In the genomic region with DNA sequence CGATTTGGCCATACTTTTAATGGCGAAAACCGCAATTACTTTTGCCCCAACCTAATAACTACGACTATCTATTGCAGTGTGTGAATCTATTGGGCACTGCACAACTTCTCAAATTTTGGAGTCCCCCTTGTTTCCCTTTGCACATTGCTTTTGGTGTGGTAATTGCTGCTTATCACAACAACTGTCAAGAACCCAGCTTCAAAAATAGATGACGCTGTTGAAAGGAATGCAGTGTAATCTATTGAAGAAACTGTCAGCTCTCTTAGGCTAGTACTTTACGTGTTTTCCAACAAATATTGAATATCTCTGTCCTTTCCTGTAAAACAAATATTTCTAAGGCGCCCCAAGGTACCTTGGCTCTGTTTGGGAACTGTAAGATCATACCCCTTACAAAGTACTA, we compare ENCODE assay signal across 15 cellular contexts.
DNase-seq lines count a peak whose midpoint lies in the region; ATAC-seq and TF ChIP-seq lines count a peak whose summit lies in the region.
"Had no signal": no experiment of that assay in that cellular context is flagged by ENCODE, and none has a peak within 500 bp of the region (broad histone marks: within the 10 kb centered on the region; RNA-seq: fewer than 3 reads in every experiment).

No MANE protein-coding gene starts in this region.

- H3K9me3 ChIP-seq in RWPE2 (ENCODE audit: severe bottlenecking): no peaks in the 10 kb centered on the region
- H3K9me3 ChIP-seq: uterus had no signal

- H3K9me3 Mint-ChIP-seq in nephron: peaks cover 8% of the 10 kb centered on the region
- H3K9me3 Mint-ChIP-seq in stimulated activated memory B cell treated with anti-CD40 and anti-IgM and Interleukin-4, amounts not matched to agents 10 μg/mL and 1 μg/mL and 100 μg/mL, for 72 hours: no peaks in the 10 kb centered on the region
- H3K9me3 Mint-ChIP-seq: endodermal cell, GM23338 had no signal

- intact Hi-C loops in sciatic nerve (cut with DNase I): no loop called here

- peaks cover 5% of the 10 kb centered on the region for H3K27me3 ChIP-seq in RWPE2 (ENCODE audit: insufficient read depth, poor library complexity, severe bottlenecking)
- H3K27me3 ChIP-seq: uterus had no signal

- ATAC-seq in RWPE2 (ENCODE audit: low read depth) (peak; percentile 55; the same call in 2 of the 3 replicates), sciatic nerve (no peak)
- ATAC-seq in stimulated activated memory B cell treated with anti-CD40 and anti-IgM and Interleukin-4, amounts not matched to agents 10 μg/mL and 1 μg/mL and 100 μg/mL, for 72 hours: no peak
- ATAC-seq: GM23338 had no signal

- H3K4me3 Mint-ChIP-seq in nephron: no peak overlapping the region
- no peak overlapping the region for H3K4me3 Mint-ChIP-seq in stimulated activated memory B cell treated with anti-CD40 and anti-IgM and Interleukin-4, amounts not matched to agents 10 μg/mL and 1 μg/mL and 100 μg/mL, for 72 hours
- H3K4me3 Mint-ChIP-seq: CD8-positive, alpha-beta memory T cell; endodermal cell; GM23338 had no signal

- H3K27ac Mint-ChIP-seq in nephron: peak overlapping the region; percentile 29 to 38 (median 30)
- H3K27ac Mint-ChIP-seq in stimulated activated memory B cell treated with anti-CD40 and anti-IgM and Interleukin-4, amounts not matched to agents 10 μg/mL and 1 μg/mL and 100 μg/mL, for 72 hours: no peak overlapping the region
- H3K27ac Mint-ChIP-seq: CD8-positive, alpha-beta memory T cell; endodermal cell had no signal

- no peak for TF ChIP-seq CTCF in RWPE2 (IDR thresholded peaks at IDR 0.05; ENCODE audit: poor library complexity, severe bottlenecking)
- no peak for TF ChIP-seq CTCF in fibroblast of pulmonary artery (IDR thresholded peaks at IDR 0.05; ENCODE audit: low read length, missing control alignments)
- no peak for TF ChIP-seq CTCF in nephron (IDR thresholded peaks at IDR 0.05; ENCODE audit: unreplicated experiment in 3 of 3)

- no peaks in the 10 kb centered on the region for H3K4me1 ChIP-seq in RWPE2 (ENCODE audit: insufficient read depth, poor library complexity, severe bottlenecking)
- H3K4me1 ChIP-seq: uterus had no signal

- no peaks in the 10 kb centered on the region for H3K27me3 Mint-ChIP-seq in nephron (ENCODE audit: low read depth)
- peaks cover 14% of the 10 kb centered on the region for H3K27me3 Mint-ChIP-seq in stimulated activated memory B cell treated with anti-CD40 and anti-IgM and Interleukin-4, amounts not matched to agents 10 μg/mL and 1 μg/mL and 100 μg/mL, for 72 hours
- H3K27me3 Mint-ChIP-seq: CD8-positive, alpha-beta memory T cell had no signal

- no peak overlapping the region for H3K27ac ChIP-seq in RWPE2 (ENCODE audit: poor library complexity, severe bottlenecking)
- H3K27ac ChIP-seq: skin epidermis, uterus had no signal

- H3K4me1 Mint-ChIP-seq in nephron: peaks cover 49% of the 10 kb centered on the region
- H3K4me1 Mint-ChIP-seq in stimulated activated memory B cell treated with anti-CD40 and anti-IgM and Interleukin-4, amounts not matched to agents 10 μg/mL and 1 μg/mL and 100 μg/mL, for 72 hours: peaks cover 14% of the 10 kb centered on the region
- H3K4me1 Mint-ChIP-seq: endodermal cell had no signal

- H3K4me3 ChIP-seq in RWPE2 (ENCODE audit: severe bottlenecking) (no peak overlapping the region), fibroblast of pulmonary artery (replicated peaks; ENCODE audit: low read depth, low read length) (no peak overlapping the region)
- H3K4me3 ChIP-seq: GM23338, skin epidermis, uterus had no signal

- DNase-seq in ELR (ENCODE audit: low read depth): peak; percentile 4
- DNase-seq in RWPE2 (ENCODE audit: low spot score): no peak
- DNase-seq in fibroblast of pulmonary artery (ENCODE audit: low read depth): peak; percentile 85
- DNase-seq in sciatic nerve (ENCODE audit: low spot score): no peak
- DNase-seq in NCI-H82 treated with DMSO at 0.1 percent for 48 hours (lab: John Stamatoyannopoulos, UW; ENCODE audit: unreplicated experiment): no peak
- DNase-seq in NK-92 treated with Interleukin-12 subunit alpha and Interleukin-12 subunit beta, amount 100 ng/mL, for 24 hours (lab: John Stamatoyannopoulos, UW): no peak
- DNase-seq: CD8-positive, alpha-beta memory T cell; endodermal cell; NCI-H1694; stimulated activated CD4-positive, alpha-beta T cell treated with anti-CD3 and anti-CD28 coated beads, Interleukin-4, amount 100 ng/mL, for 1 hour; uterus had no signal

- H3K36me3 Mint-ChIP-seq in nephron (ENCODE audit: low read depth): no peaks in the 10 kb centered on the region
- no peaks in the 10 kb centered on the region for H3K36me3 Mint-ChIP-seq in stimulated activated memory B cell treated with anti-CD40 and anti-IgM and Interleukin-4, amounts not matched to agents 10 μg/mL and 1 μg/mL and 100 μg/mL, for 72 hours
- H3K36me3 Mint-ChIP-seq: CD8-positive, alpha-beta memory T cell had no signal

- H3K36me3 ChIP-seq in RWPE2 (ENCODE audit: low read depth): no peaks in the 10 kb centered on the region
- H3K36me3 ChIP-seq: uterus had no signal

Comparison
In these comparisons a context has a peak if more than half of its experiments do, and no peak if none do; other contexts are left out.
1. DNase-seq: peak in ELR (single experiment) and fibroblast of pulmonary artery (single experiment); none in RWPE2 (single experiment), sciatic nerve (single experiment), NCI-H82 treated with DMSO at 0.1 percent for 48 hours (single experiment) and NK-92 treated with Interleukin-12 subunit alpha and Interleukin-12 subunit beta, amount 100 ng/mL, for 24 hours (single experiment).